12 cellular contexts compared by ENCODE assay signal in the genomic region with DNA sequence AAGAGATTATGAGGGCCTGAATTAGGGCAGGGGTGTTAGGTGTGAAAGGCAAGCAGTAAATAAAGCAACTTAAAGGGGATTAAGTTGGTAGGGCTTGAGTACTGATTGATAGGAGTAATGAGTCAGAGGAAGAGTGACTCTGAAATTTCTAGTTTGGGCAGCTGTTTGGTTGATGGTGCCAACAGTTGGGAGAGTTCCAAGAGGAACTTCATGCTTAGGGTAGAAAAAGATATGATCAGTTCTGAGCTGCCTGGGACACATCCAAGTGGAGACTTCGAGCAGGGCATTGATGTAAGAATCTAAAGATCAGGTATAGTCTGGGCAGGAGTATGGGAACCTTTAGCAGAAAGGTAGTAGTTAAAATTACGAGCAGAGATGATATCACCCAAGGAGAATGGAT. TPM values are rescaled to one million over a fixed set of nuclear protein-coding genes. Genes with fewer than 3 reads are reported as not detected.
DNase-seq lines count a peak whose midpoint lies in the region; ATAC-seq, FAIRE-seq and TF ChIP-seq lines count a peak whose summit lies in the region.
"Had no signal": no experiment of that assay in that cellular context is flagged by ENCODE, and none has a peak within 500 bp of the region (broad histone marks: within the 10 kb centered on the region; RNA-seq: fewer than 3 reads in every experiment).

No MANE protein-coding gene starts in this region.

- no peak for TF ChIP-seq RAD21 in HepG2 (CRISPR knock-in tag; IDR thresholded peaks at IDR 0.05)

- no peak overlapping the region for H3K9ac ChIP-seq in HepG2 (ENCODE audit: insufficient read depth, low read depth, low read length)

- H3K36me3 ChIP-seq in psoas muscle (ENCODE audit: insufficient read depth in 1 of 2, low read depth in 1 of 2) = no peaks in the 10 kb centered on the region
- H3K36me3 ChIP-seq in HepG2 (replicated peaks in 1 of 2; ENCODE audit: control insufficient read depth in 1 of 2, insufficient read depth in 2 of 2, low read length in 2 of 2) = no peaks in the 10 kb centered on the region
- H3K36me3 ChIP-seq: heart left ventricle, ovary had no signal

- 19 to 41% (median 29%) methylated on average over 2 of the region's 2 CpGs for WGBS in psoas muscle, 3 donors
- WGBS in HepG2 (ENCODE audit: low lambda C conversion rate) = 0% methylated on average over 2 of the region's 2 CpGs

- BruUV-seq in HepG2 (replicated peaks; lab: Mats Ljungman, UMichigan) = no TSS peak

- DNase-seq in DMS79 (lab: John Stamatoyannopoulos, UW) (peak; percentile 46), NCI-H226 (peak; percentile 56), dermis blood vessel endothelial cell (peak; percentile 73), psoas muscle (no peak), NCI-H748 (lab: John Stamatoyannopoulos, UW; ENCODE audit: unreplicated experiment) (no peak), HepG2 (ENCODE audit: low spot score) (no peak), NCI-H1048 (lab: John Stamatoyannopoulos, UW) (no peak)
- DNase-seq: NCI-H187 treated with DMSO at 0.1 percent for 48 hours, ovary had no signal

- H3K4me2 ChIP-seq in HepG2 (ENCODE audit: low read depth, low read length) = no peak overlapping the region

- H3K27ac ChIP-seq in psoas muscle (peak overlapping the region; percentile 34), HepG2 (ENCODE audit: extremely low read length, insufficient read depth, low read length) (no peak overlapping the region)
- H3K27ac ChIP-seq: ovary had no signal

- H3K4me3 ChIP-seq in psoas muscle (no peak overlapping the region), HepG2 (replicated peaks in 1 of 3; ENCODE audit: insufficient read depth in 1 of 3, low read depth in 2 of 3, low read length in 3 of 3) (no peak overlapping the region)
- H3K4me3 ChIP-seq: heart left ventricle, ovary had no signal

- in situ Hi-C loops in HepG2 (cut with HindIII; ENCODE audit: extremely low pct_ligation_motif_present, low pct_unique_long_range_greater_than_20kb) = no loop called here

- TF ChIP-seq EP300 in HepG2 (IDR thresholded peaks at IDR 0.05; ENCODE audit: low read depth in 2 of 2, low read length in 2 of 2) (no peak), HepG2 (CRISPR knock-in tag; IDR thresholded peaks at IDR 0.05; ENCODE audit: borderline replicate concordance) (no peak)

- no peak for TF ChIP-seq POLR2A in HepG2 (IDR thresholded peaks at IDR 0.05; ENCODE audit: insufficient read depth in 1 of 2, low read depth in 2 of 2, low read length in 2 of 2)

- TF ChIP-seq CTCF in psoas muscle (IDR thresholded peaks at IDR 0.05) = no peak
- no peak for TF ChIP-seq CTCF in HepG2 (CRISPR knock-in tag; IDR thresholded peaks at IDR 0.05)

- H4K20me1 ChIP-seq in HepG2 (ENCODE audit: insufficient read depth, low read length) = no peaks in the 10 kb centered on the region

- POLR2A ChIA-PET in HepG2 (lab: Yijun Ruan, JAX) = no interaction called here

- H2AFZ ChIP-seq in HepG2 (ENCODE audit: low read length) = no peak overlapping the region

- FAIRE-seq in HepG2 (lab: Jason Lieb, UNC) = no peak
- FAIRE-seq: TTC549 had no signal

- H3K79me2 ChIP-seq in HepG2 (ENCODE audit: insufficient read depth, low read length) = no peaks in the 10 kb centered on the region

- CTCF ChIA-PET in HepG2 (lab: Yijun Ruan, JAX; ENCODE audit: low intra/inter-chr PET ratio, low total read pairs) = no interaction called here

- no peaks in the 10 kb centered on the region for H3K27me3 ChIP-seq in psoas muscle (ENCODE audit: insufficient read depth in 3 of 3, low read length in 2 of 3)
- H3K27me3 ChIP-seq in HepG2 (ENCODE audit: control insufficient read depth in 1 of 2, insufficient read depth in 2 of 2, low read length in 2 of 2) = peaks cover 0 to 4% of the 10 kb centered on the region in 2 experiments; a peak in 1 of 5 replicates
- H3K27me3 ChIP-seq: heart left ventricle, ovary had no signal

- intact Hi-C loops in psoas muscle (cut with DNase I) (no loop called here), HepG2 (cut with micrococcal nuclease; ENCODE audit: unreplicated experiment) (no loop called here)

- peak; percentile 28 to 46 (median 34) for ATAC-seq in psoas muscle
- ATAC-seq in GM18511 (IDR thresholded peaks at IDR 0.05; ENCODE audit: unreplicated experiment) = no peak
- no peak for ATAC-seq in HepG2

- H3K9me3 ChIP-seq in psoas muscle (no peaks in the 10 kb centered on the region), HepG2 (ENCODE audit: low read length) (no peaks in the 10 kb centered on the region)
- H3K9me3 ChIP-seq: heart left ventricle, ovary had no signal

- H3K4me1 ChIP-seq in psoas muscle (peaks cover 22% of the 10 kb centered on the region), HepG2 (ENCODE audit: insufficient read depth, low read length) (no peaks in the 10 kb centered on the region)

TF ChIP-seq in HepG2, 621 proteins besides CTCF, POLR2A, EP300 and RAD21:
- TF ChIP-seq, protein P1, sequence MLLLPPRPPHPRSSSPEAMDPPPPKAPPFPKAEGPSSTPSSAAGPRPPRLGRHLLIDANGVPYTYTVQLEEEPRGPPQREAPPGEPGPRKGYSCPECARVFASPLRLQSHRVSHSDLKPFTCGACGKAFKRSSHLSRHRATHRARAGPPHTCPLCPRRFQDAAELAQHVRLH (CRISPR knock-in tag; IDR thresholded peaks at IDR 0.05; ENCODE audit: borderline replicate concordance, low read depth) = no peak
- TF ChIP-seq KLF11 (CRISPR knock-in tag; IDR thresholded peaks at IDR 0.05) (no peak), NFYC (CRISPR knock-in tag; IDR thresholded peaks at IDR 0.05) (no peak), TFDP2 (CRISPR knock-in tag; IDR thresholded peaks at IDR 0.05) (no peak), MEF2D (CRISPR knock-in tag; IDR thresholded peaks at IDR 0.05) (no peak), ZNF224 (CRISPR knock-in tag; IDR thresholded peaks at IDR 0.05) (no peak), ATM (IDR thresholded peaks at IDR 0.05; ENCODE audit: borderline replicate concordance) (no peak), HNF4A (CRISPR knock-in tag; IDR thresholded peaks at IDR 0.05) (no peak), NONO (IDR thresholded peaks at IDR 0.05) (no peak), NONO (CRISPR knock-in tag; conservative IDR thresholded peaks at IDR 0.05) (no peak), ESRRA (CRISPR knock-in tag; IDR thresholded peaks at IDR 0.05; ENCODE audit: low read depth) (no peak)
- TF ChIP-seq, protein P2, sequence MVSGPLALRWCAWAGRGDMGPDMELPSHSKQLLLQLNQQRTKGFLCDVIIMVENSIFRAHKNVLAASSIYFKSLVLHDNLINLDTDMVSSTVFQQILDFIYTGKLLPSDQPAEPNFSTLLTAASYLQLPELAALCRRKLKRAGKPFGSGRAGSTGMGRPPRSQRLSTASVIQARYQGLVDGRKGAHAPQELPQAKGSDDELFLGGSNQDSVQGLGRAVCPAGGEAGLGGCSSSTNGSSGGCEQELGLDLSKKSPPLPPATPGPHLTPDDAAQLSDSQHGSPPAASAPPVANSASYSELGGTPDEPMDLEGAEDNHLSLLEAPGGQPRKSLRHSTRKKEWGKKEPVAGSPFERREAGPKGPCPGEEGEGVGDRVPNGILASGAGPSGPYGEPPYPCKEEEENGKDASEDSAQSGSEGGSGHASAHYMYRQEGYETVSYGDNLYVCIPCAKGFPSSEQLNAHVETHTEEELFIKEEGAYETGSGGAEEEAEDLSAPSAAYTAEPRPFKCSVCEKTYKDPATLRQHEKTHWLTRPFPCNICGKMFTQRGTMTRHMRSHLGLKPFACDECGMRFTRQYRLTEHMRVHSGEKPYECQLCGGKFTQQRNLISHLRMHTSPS (CRISPR knock-in tag; IDR thresholded peaks at IDR 0.05; ENCODE audit: low read depth) = no peak

RNA-seq across cellular contexts. Expression of gene MAMDC2, which starts 10.2 kb away (rescaled TPM):
- 2.9 and 6.7 TPM in 2 replicates for total RNA-seq in dermis blood vessel endothelial cell
- total RNA-seq in psoas muscle = 10 to 100 TPM in 1 of 4 donors, 1 to 10 TPM in 2, under 1 TPM in 1; 0.91 to 11.9 (median 2.9) TPM
- 1 to 10 TPM; 2.1 to 2.3 (median 2.2) TPM for polyA plus RNA-seq in psoas muscle
- total RNA-seq in HepG2 (2016; rRNA removed; fragmentation: Illumina TruSeq; extraction: Trizol) = not detected in 2 replicates
- not detected in 2 replicates for total RNA-seq in HepG2 (2016; cell fraction: cytosol; rRNA removed; fragmentation: Illumina TruSeq; extraction: Trizol; ENCODE audit: low read depth)
- total RNA-seq in HepG2 (2016; cell fraction: insoluble cytoplasmic fraction; rRNA removed; fragmentation: Illumina TruSeq; extraction: Trizol) = not detected in 2 replicates
- not detected in 2 replicates for total RNA-seq in HepG2 (2016; cell fraction: membrane; rRNA removed; fragmentation: Illumina TruSeq; extraction: Trizol)
- total RNA-seq in HepG2 (2016; cell fraction: nucleus; rRNA removed; fragmentation: Illumina TruSeq; extraction: Trizol) = not detected in 2 replicates
- 0.03 TPM in 1 of 2 replicates, not detected in the other for polyA plus RNA-seq in HepG2 (2011; rRNA removed)
- polyA plus RNA-seq in HepG2 (2011; cell fraction: cytosol; rRNA removed) = 0.01 TPM in 1 of 2 replicates, not detected in the other
- not detected in 2 replicates for polyA plus RNA-seq in HepG2 (2011; cell fraction: nucleus; rRNA removed)
- not detected in 2 replicates for polyA plus RNA-seq in HepG2 (2012)
- polyA plus RNA-seq in HepG2 (2016; cell fraction: cytosol; fragmentation: Illumina TruSeq; extraction: Trizol; ENCODE audit: low read depth) = not detected in 2 replicates
- not detected in 2 replicates for polyA plus RNA-seq in HepG2 (2016; cell fraction: insoluble cytoplasmic fraction; fragmentation: Illumina TruSeq; extraction: Trizol; ENCODE audit: low read depth)
- not detected in 2 replicates for polyA plus RNA-seq in HepG2 (2016; cell fraction: membrane; fragmentation: Illumina TruSeq; extraction: Trizol; ENCODE audit: low read depth)
- polyA plus RNA-seq in HepG2 (2016; cell fraction: nucleus; fragmentation: Illumina TruSeq; extraction: Trizol; ENCODE audit: insufficient read depth, low read depth) = not detected in 2 replicates
- polyA minus RNA-seq in HepG2 (2011; rRNA and poly(A)+ RNA removed; ENCODE audit: low replicate concordance) = 0.19 TPM in 1 of 2 replicates, not detected in the other
- not detected in 2 replicates for polyA minus RNA-seq in HepG2 (2011; cell fraction: cytosol; rRNA and poly(A)+ RNA removed)
- polyA minus RNA-seq in HepG2 (2011; cell fraction: nucleus; rRNA and poly(A)+ RNA removed) = not detected in 2 replicates

Comparison
In these comparisons a context has a peak if more than half of its experiments do, and no peak if none do; other contexts are left out.
1. DNase-seq: peak in DMS79 (single experiment), NCI-H226 (single experiment) and dermis blood vessel endothelial cell (single experiment); none in psoas muscle (0 of 2), NCI-H748 (single experiment), HepG2 (single experiment) and NCI-H1048 (single experiment).
2. ATAC-seq: peak in psoas muscle (4 of 4); none in GM18511 (single experiment) and HepG2 (single experiment).